34 cellular contexts compared by ENCODE assay signal in the genomic region with DNA sequence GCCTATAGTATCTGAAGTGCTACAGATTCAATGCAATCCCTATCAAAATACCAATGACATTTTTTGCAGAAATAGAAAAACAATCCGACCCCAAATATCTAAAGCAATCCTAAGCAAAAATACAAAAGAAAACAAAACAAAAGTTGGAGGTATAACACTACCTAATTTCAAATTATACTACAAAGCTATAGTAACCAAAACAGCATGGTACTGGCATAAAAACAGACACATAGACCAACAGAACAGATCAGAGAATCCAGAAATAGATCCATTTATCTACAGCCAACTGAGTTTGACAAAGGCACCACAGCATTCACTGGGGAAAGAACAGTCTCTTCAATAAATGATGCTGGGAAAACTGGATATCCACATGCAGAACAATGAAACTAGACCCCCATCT.
"Had no signal": no experiment of that assay in that cellular context is flagged by ENCODE, and none has a peak within 500 bp of the region (broad histone marks: within the 10 kb centered on the region; RNA-seq: fewer than 3 reads in every experiment).

No MANE protein-coding gene starts in this region.

- DNase-seq: activated B cell treated with CpG ODN at 0.5 μM for 24 hours; activated CD4-positive, alpha-beta memory T cell treated with anti-CD3 and anti-CD28 coated beads for 36 hours; activated CD4-positive, alpha-beta T cell treated with anti-CD3 and anti-CD28 coated beads for 4 hours; activated CD4-positive, alpha-beta T cell treated with anti-CD3 and anti-CD28 coated beads, Interleukin-2, amount 10 ng/mL, durations not matched to agents 24 days and 14 days; activated CD4-positive, alpha-beta T cell treated with anti-CD3 and anti-CD28 coated beads, Interleukin-2, amount 50 U/mL, for 1 hour; activated CD4-positive, alpha-beta T cell treated with anti-CD3 and anti-CD28 coated beads, Interleukin-2, amount 50 U/mL, for 4 hours; activated CD4-positive, CD25-positive, alpha-beta regulatory T cell treated with anti-CD3 and anti-CD28 coated beads, Interleukin-2, amount 50 U/mL, for 72 hours; activated CD8-positive, alpha-beta memory T cell treated with anti-CD3 and anti-CD28 coated beads, Interleukin-2, amount 50 U/mL, for 4 hours; activated CD8-positive, alpha-beta T cell treated with anti-CD3 and anti-CD28 coated beads for 36 hours; activated effector memory CD4-positive, alpha-beta T cell treated with anti-CD3 and anti-CD28 coated beads, Interleukin-2, amount 50 U/mL, for 16 hours; activated gamma-delta T cell treated with Interleukin-2 at 50 U/mL for 16 hours; activated naive CD4-positive, alpha-beta T cell; activated naive CD4-positive, alpha-beta T cell treated with anti-CD3 and anti-CD28 coated beads for 36 hours; activated naive CD4-positive, alpha-beta T cell treated with anti-CD3 and anti-CD28 coated beads, Interleukin-2, amount 50 U/mL, for 16 hours; activated naive CD8-positive, alpha-beta T cell treated with anti-CD3 and anti-CD28 coated beads for 36 hours; activated T-cell treated with anti-CD3 and anti-CD28 coated beads for 4 hours; activated T-cell treated with anti-CD3 and anti-CD28 coated beads, Interleukin-2, amount 50 U/mL, for 1 hour; activated T-cell treated with anti-CD3 and anti-CD28 coated beads, Interleukin-2, amount 50 U/mL, for 4 hours; activated T-cell treated with anti-CD3 and anti-CD28 coated beads, Interleukin-2, amount 50 U/mL, for 72 hours; adrenal gland; amniotic stem cell; aorta; body of pancreas; brain microvascular endothelial cell; central memory CD4-positive, alpha-beta T cell; T-helper 2 cell; T-helper 9 cell had no signal

- H3K27me3 Mint-ChIP-seq: activated B cell treated with CpG ODN at 0.5 μM for 24 hours; activated CD4-positive, alpha-beta memory T cell treated with anti-CD3 and anti-CD28 coated beads for 36 hours; activated CD4-positive, alpha-beta T cell treated with anti-CD3 and anti-CD28 coated beads, Interleukin-2, amount 10 ng/mL, durations not matched to agents 24 days and 14 days; activated CD8-positive, alpha-beta T cell treated with anti-CD3 and anti-CD28 coated beads for 36 hours; activated naive CD8-positive, alpha-beta T cell treated with anti-CD3 and anti-CD28 coated beads for 36 hours; activated T-helper 17 cell treated with anti-CD3 and anti-CD28 coated beads, Interleukin-2, amount 50 U/mL, for 72 hours had no signal

- H3K27me3 ChIP-seq: adrenal gland, body of pancreas, brain microvascular endothelial cell, breast epithelium had no signal

- H3K27ac ChIP-seq: adrenal gland, body of pancreas, brain microvascular endothelial cell, breast epithelium, VCaP had no signal

- H3K4me1 ChIP-seq: adrenal gland, body of pancreas, breast epithelium had no signal

- H3K4me3 ChIP-seq: adrenal gland, body of pancreas, breast epithelium had no signal

- H3K36me3 ChIP-seq: adrenal gland, brain microvascular endothelial cell, breast epithelium had no signal

- H3K4me1 Mint-ChIP-seq: activated B cell treated with CpG ODN at 0.5 μM for 24 hours; activated CD4-positive, alpha-beta T cell treated with anti-CD3 and anti-CD28 coated beads, Interleukin-2, amount 10 ng/mL, durations not matched to agents 24 days and 14 days; activated naive CD8-positive, alpha-beta T cell treated with anti-CD3 and anti-CD28 coated beads for 36 hours had no signal

- ATAC-seq: activated CD8-positive, alpha-beta T cell treated with anti-CD3 and anti-CD28 coated beads for 36 hours; activated naive CD4-positive, alpha-beta T cell treated with anti-CD3 and anti-CD28 coated beads, Interleukin-2, amount 50 U/mL, for 72 hours; activated T-cell treated with anti-CD3 and anti-CD28 coated beads, Interleukin-2, amount 50 U/mL, for 4 hours; activated T-cell treated with anti-CD3 and anti-CD28 coated beads, Interleukin-2, amount 50 U/mL, for 72 hours; activated T-helper 17 cell treated with anti-CD3 and anti-CD28 coated beads, Interleukin-2, amount 50 U/mL, for 72 hours; body of pancreas had no signal

- H3K4me3 Mint-ChIP-seq: activated B cell treated with CpG ODN at 0.5 μM for 24 hours; activated CD4-positive, alpha-beta memory T cell treated with anti-CD3 and anti-CD28 coated beads for 36 hours; activated CD4-positive, alpha-beta T cell treated with anti-CD3 and anti-CD28 coated beads, Interleukin-2, amount 10 ng/mL, durations not matched to agents 24 days and 14 days; activated CD8-positive, alpha-beta T cell treated with anti-CD3 and anti-CD28 coated beads for 36 hours; activated naive CD4-positive, alpha-beta T cell treated with anti-CD3 and anti-CD28 coated beads for 36 hours; activated naive CD8-positive, alpha-beta T cell treated with anti-CD3 and anti-CD28 coated beads for 36 hours; activated T-cell treated with anti-CD3 and anti-CD28 coated beads, Interleukin-2, amount 50 U/mL, for 4 hours; activated T-cell treated with anti-CD3 and anti-CD28 coated beads, Interleukin-2, amount 50 U/mL, for 72 hours; activated T-helper 1 cell treated with anti-CD3 and anti-CD28 coated beads, Interleukin-12 subunit alpha, Interleukin-12 subunit beta, Interleukin-2, Interleukin-4 antibody, amounts not matched to agents 30 ng/mL and 10 ng/mL and 1 ng/mL, durations not matched to agents 14 hours and 24 hours and 36 hours; activated T-helper 17 cell treated with anti-CD3 and anti-CD28 coated beads, Interleukin-2, amount 50 U/mL, for 72 hours; T-helper 1 cell treated with Interleukin-12 subunit alpha and Interleukin-12 subunit beta and Interleukin-4 antibody, amounts not matched to agents 30 μg/mL and 1 μg/mL, for 36 hours; T-helper 2 cell treated with Interferon-gamma antibody and Interleukin-4, amounts not matched to agents 5 μg/mL and 100 μg/mL, for 36 hours had no signal

- H3K27ac Mint-ChIP-seq: activated B cell treated with CpG ODN at 0.5 μM for 24 hours; activated CD4-positive, alpha-beta memory T cell treated with anti-CD3 and anti-CD28 coated beads for 36 hours; activated CD4-positive, alpha-beta T cell treated with anti-CD3 and anti-CD28 coated beads, Interleukin-2, amount 10 ng/mL, durations not matched to agents 24 days and 14 days; activated CD8-positive, alpha-beta T cell treated with anti-CD3 and anti-CD28 coated beads for 36 hours; activated naive CD4-positive, alpha-beta T cell treated with anti-CD3 and anti-CD28 coated beads for 36 hours; activated naive CD4-positive, alpha-beta T cell treated with anti-CD3 and anti-CD28 coated beads, Interleukin-2, amount 50 U/mL, for 72 hours; activated naive CD8-positive, alpha-beta T cell treated with anti-CD3 and anti-CD28 coated beads for 36 hours; activated T-cell treated with anti-CD3 and anti-CD28 coated beads, Interleukin-2, amount 50 U/mL, for 72 hours; activated T-helper 1 cell treated with anti-CD3 and anti-CD28 coated beads, Interleukin-12 subunit alpha, Interleukin-12 subunit beta, Interleukin-2, Interleukin-4 antibody, amounts not matched to agents 30 ng/mL and 10 ng/mL and 1 ng/mL, durations not matched to agents 14 hours and 24 hours and 36 hours; activated T-helper 17 cell treated with anti-CD3 and anti-CD28 coated beads, Interleukin-2, amount 50 U/mL, for 72 hours; T-helper 1 cell treated with Interleukin-12 subunit alpha and Interleukin-12 subunit beta and Interleukin-4 antibody, amounts not matched to agents 30 μg/mL and 1 μg/mL, for 36 hours; T-helper 2 cell treated with Interferon-gamma antibody and Interleukin-4, amounts not matched to agents 5 μg/mL and 100 μg/mL, for 36 hours had no signal
